1 cellular context compared by ENCODE assay signal in genomic region chr7:100627238-100627549, GRCh38.
TF ChIP-seq lines count a peak whose summit lies in the region.

No MANE protein-coding gene starts in this region.

TF ChIP-seq in GM12878, 131 proteins besides CTCF, POLR2A, EP300 and RAD21:
- TF ChIP-seq PAX5 (IDR thresholded peaks at IDR 0.05; ENCODE audit: borderline replicate concordance, low read depth, low read length) (no peak), TCF3 (IDR thresholded peaks at IDR 0.05; ENCODE audit: borderline replicate concordance, insufficient read depth, low read depth, low read length) (no peak), NR2F1 (conservative IDR thresholded peaks at IDR 0.05) (no peak), IRF3 (IDR thresholded peaks at IDR 0.05) (no peak), SMAD5 (IDR thresholded peaks at IDR 0.05; ENCODE audit: low read depth) (no peak), KDM1A (IDR thresholded peaks at IDR 0.05; ENCODE audit: borderline replicate concordance) (no peak), HDAC6 (IDR thresholded peaks at IDR 0.05; ENCODE audit: unreplicated experiment) (no peak), ZNF274 (IDR thresholded peaks at IDR 0.05; ENCODE audit: insufficient read depth, insufficient read length) (no peak), JUNB (IDR thresholded peaks at IDR 0.05) (no peak), IRF4 (IDR thresholded peaks at IDR 0.05; ENCODE audit: low read depth, low read length) (no peak), ATF7 (IDR thresholded peaks at IDR 0.05; ENCODE audit: low read depth) (no peak), SRF (IDR thresholded peaks at IDR 0.05; ENCODE audit: low read depth in 2 of 2, low read length in 2 of 2) (no peak), RELB (IDR thresholded peaks at IDR 0.05; ENCODE audit: low read depth) (no peak), SP1 (IDR thresholded peaks at IDR 0.05; ENCODE audit: low read depth, low read length) (no peak), ZNF384 (IDR thresholded peaks at IDR 0.05; ENCODE audit: borderline replicate concordance, low read depth, low read length) (no peak)
